ENCODE assay signal across 11 cellular contexts in the genomic region with DNA sequence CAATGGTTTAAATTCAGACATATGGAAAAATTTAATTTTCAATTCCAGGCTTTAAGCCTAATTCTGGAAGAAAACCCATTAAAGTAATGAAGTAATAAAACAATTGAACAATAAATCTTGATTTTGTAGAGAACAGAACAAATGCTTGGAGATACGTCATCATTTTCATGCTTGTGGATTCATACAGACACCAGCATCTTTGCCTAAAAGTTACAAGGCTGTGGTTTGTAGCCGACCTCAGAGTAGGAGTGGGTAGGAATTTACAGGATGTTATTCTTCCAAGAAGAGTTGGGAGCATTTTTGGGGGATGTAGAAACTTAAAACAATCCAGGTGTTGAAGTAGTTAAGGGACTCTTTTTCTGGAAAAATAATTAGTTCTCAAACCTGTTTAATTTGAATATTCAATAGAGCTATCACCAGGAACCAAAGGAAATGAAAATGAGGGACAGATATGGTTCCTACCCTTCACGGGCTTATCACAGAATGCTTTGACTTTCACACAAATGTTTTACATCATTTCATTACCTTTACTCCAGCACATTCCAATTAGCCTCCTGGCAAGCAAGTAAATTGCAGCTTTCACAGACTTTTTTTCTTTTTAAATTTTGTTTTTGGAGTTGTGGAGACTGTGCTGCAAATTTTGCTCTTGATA. TPM values are rescaled to one million over a fixed set of nuclear protein-coding genes. Genes with fewer than 3 reads are reported as not detected.
DNase-seq lines count a peak whose midpoint lies in the region; ATAC-seq and TF ChIP-seq lines count a peak whose summit lies in the region.
"Had no signal": no experiment of that assay in that cellular context is flagged by ENCODE, and none has a peak within 500 bp of the region (broad histone marks: within the 10 kb centered on the region; RNA-seq: fewer than 3 reads in every experiment).

No MANE protein-coding gene starts in this region.

- H3K9me3 Mint-ChIP-seq in activated T-helper 17 cell treated with anti-CD3 and anti-CD28 coated beads, Interleukin-2, amount 50 U/mL, for 72 hours, result no peaks in the 10 kb centered on the region
- H3K9me3 Mint-ChIP-seq in progenitor cell of endocrine pancreas (ENCODE audit: low read depth), result peaks cover 4% of the 10 kb centered on the region
- H3K9me3 Mint-ChIP-seq in osteocyte (ENCODE audit: unreplicated experiment), result no peaks in the 10 kb centered on the region

- H3K27ac Mint-ChIP-seq in activated T-helper 17 cell treated with anti-CD3 and anti-CD28 coated beads, Interleukin-2, amount 50 U/mL, for 72 hours, result no peak overlapping the region
- peak overlapping the region; percentile 83 for H3K27ac Mint-ChIP-seq in progenitor cell of endocrine pancreas
- H3K27ac Mint-ChIP-seq in osteocyte (ENCODE audit: unreplicated experiment), result no peak overlapping the region

- no peak for ATAC-seq in activated T-helper 17 cell treated with anti-CD3 and anti-CD28 coated beads, Interleukin-2, amount 50 U/mL, for 72 hours (replicated peaks)
- ATAC-seq: left lobe of liver had no signal

- TF ChIP-seq CTCF in progenitor cell of endocrine pancreas (IDR thresholded peaks at IDR 0.05; ENCODE audit: unreplicated experiment) (no peak), osteocyte (IDR thresholded peaks at IDR 0.05) (no peak)

- DNase-seq in Daoy (ENCODE audit: low read depth) (peak; percentile 61), HT1080 (ENCODE audit: low read depth) (peak; percentile 7), progenitor cell of endocrine pancreas (ENCODE audit: low spot score, unreplicated experiment) (no peak), osteocyte (ENCODE audit: extremely low spot score, unreplicated experiment) (no peak), COR-L47 (lab: John Stamatoyannopoulos, UW) (no peak), activated gamma-delta T cell treated with Interleukin-2 at 50 U/mL for 16 hours (no peak)
- DNase-seq: amniotic stem cell, colonic mucosa, thyroid gland had no signal

- peak overlapping the region; percentile 90 for H3K4me3 Mint-ChIP-seq in activated T-helper 17 cell treated with anti-CD3 and anti-CD28 coated beads, Interleukin-2, amount 50 U/mL, for 72 hours
- H3K4me3 Mint-ChIP-seq in progenitor cell of endocrine pancreas (ENCODE audit: low read depth) (no peak overlapping the region), osteocyte (ENCODE audit: unreplicated experiment) (no peak overlapping the region)

- H3K27me3 Mint-ChIP-seq in activated T-helper 17 cell treated with anti-CD3 and anti-CD28 coated beads, Interleukin-2, amount 50 U/mL, for 72 hours, result no peaks in the 10 kb centered on the region
- H3K27me3 Mint-ChIP-seq in progenitor cell of endocrine pancreas (no peaks in the 10 kb centered on the region), osteocyte (ENCODE audit: unreplicated experiment) (peaks cover 38% of the 10 kb centered on the region)

- peaks cover 38% of the 10 kb centered on the region for H3K4me1 Mint-ChIP-seq in activated T-helper 17 cell treated with anti-CD3 and anti-CD28 coated beads, Interleukin-2, amount 50 U/mL, for 72 hours
- H3K4me1 Mint-ChIP-seq in progenitor cell of endocrine pancreas (ENCODE audit: low read depth) (peaks cover 85% of the 10 kb centered on the region), osteocyte (ENCODE audit: unreplicated experiment) (peaks cover 4% of the 10 kb centered on the region)

- no peaks in the 10 kb centered on the region for H3K36me3 Mint-ChIP-seq in activated T-helper 17 cell treated with anti-CD3 and anti-CD28 coated beads, Interleukin-2, amount 50 U/mL, for 72 hours (ENCODE audit: low read depth)
- H3K36me3 Mint-ChIP-seq in progenitor cell of endocrine pancreas (ENCODE audit: insufficient read depth) (peaks cover 5% of the 10 kb centered on the region), osteocyte (ENCODE audit: unreplicated experiment) (no peaks in the 10 kb centered on the region)

RNA-seq across cellular contexts. Expression of a gene that starts 35.1 kb away (rescaled TPM):
- total RNA-seq in Daoy (2014; rRNA removed; shearing (Covaris generic)), result 2.8 and 6.1 TPM in 2 replicates
- 0.63 and 1.2 TPM in 2 replicates for total RNA-seq in HT1080 (2014; rRNA removed; shearing (Covaris generic))
- 3.0 and 3.7 TPM in 2 replicates for polyA plus RNA-seq in HT1080 (2015; cell fraction: cytosol; rRNA removed)
- polyA plus RNA-seq in HT1080 (2015; cell fraction: nucleus; rRNA removed), result 4.2 and 5.6 TPM in 2 replicates
- 1 to 10 TPM; 2.5 to 7.8 TPM for total RNA-seq in activated T-helper 17 cell treated with anti-CD3 and anti-CD28 coated beads, Interleukin-2, amount 50 U/mL, for 72 hours
- total RNA-seq in progenitor cell of endocrine pancreas (38.8 and 42.2 TPM in 2 replicates), osteocyte (3.3 and 4.3 TPM in 2 replicates)

Comparison
In these comparisons a context has a peak if more than half of its experiments do, and no peak if none do; other contexts are left out.
1. DNase-seq: peak in Daoy (single experiment) and HT1080 (single experiment); none in progenitor cell of endocrine pancreas (single experiment), osteocyte (single experiment), COR-L47 (single experiment) and activated gamma-delta T cell treated with Interleukin-2 at 50 U/mL for 16 hours (single experiment).